33 cellular contexts compared by ENCODE assay signal in genomic region chr19:10026744-10027143, GRCh38. TPM values are rescaled to one million over a fixed set of nuclear protein-coding genes. Genes with fewer than 3 reads are reported as not detected.
"Had no signal": no experiment of that assay in that cellular context is flagged by ENCODE, and none has a peak within 500 bp of the region (broad histone marks: within the 10 kb centered on the region; RNA-seq: fewer than 3 reads in every experiment).

No MANE protein-coding gene starts in this region.

- H3K4me3 ChIP-seq: cardiac muscle cell, SJCRH30 had no signal

- H3K9me3 ChIP-seq: ascending aorta, SJCRH30 had no signal

- H3K36me3 Mint-ChIP-seq: activated CD8-positive, alpha-beta memory T cell treated with anti-CD3 and anti-CD28 coated beads, Interleukin-2, amount 10 ng/mL, durations not matched to agents 7 days and 5 days; activated naive CD8-positive, alpha-beta T cell treated with anti-CD3 and anti-CD28 coated beads for 36 hours had no signal

- H3K27ac Mint-ChIP-seq: activated CD4-positive, alpha-beta memory T cell treated with anti-CD3 and anti-CD28 coated beads, Interleukin-2, amount 10 ng/mL, durations not matched to agents 7 days and 5 days; activated CD8-positive, alpha-beta memory T cell treated with anti-CD3 and anti-CD28 coated beads, Interleukin-2, amount 10 ng/mL, durations not matched to agents 7 days and 5 days; activated naive CD8-positive, alpha-beta T cell treated with anti-CD3 and anti-CD28 coated beads for 36 hours had no signal

- H3K4me3 Mint-ChIP-seq: activated CD4-positive, alpha-beta memory T cell treated with anti-CD3 and anti-CD28 coated beads, Interleukin-2, amount 10 ng/mL, durations not matched to agents 7 days and 5 days; activated CD8-positive, alpha-beta memory T cell treated with anti-CD3 and anti-CD28 coated beads, Interleukin-2, amount 10 ng/mL, durations not matched to agents 7 days and 5 days; activated naive CD8-positive, alpha-beta T cell treated with anti-CD3 and anti-CD28 coated beads for 36 hours; central memory CD8-positive, alpha-beta T cell had no signal

- DNase-seq: activated CD4-positive, alpha-beta memory T cell treated with anti-CD3 and anti-CD28 coated beads, Interleukin-2, amount 10 ng/mL, durations not matched to agents 7 days and 5 days; activated CD4-positive, alpha-beta T cell treated with anti-CD3 and anti-CD28 coated beads for 1 hour; activated CD4-positive, alpha-beta T cell treated with anti-CD3 and anti-CD28 coated beads for 48 hours; activated CD4-positive, CD25-positive, alpha-beta regulatory T cell; activated CD8-positive, alpha-beta memory T cell treated with anti-CD3 and anti-CD28 coated beads for 24 hours; activated CD8-positive, alpha-beta memory T cell treated with anti-CD3 and anti-CD28 coated beads, Interleukin-2, amount 10 ng/mL, durations not matched to agents 7 days and 5 days; activated CD8-positive, alpha-beta memory T cell treated with anti-CD3 and anti-CD28 coated beads, Interleukin-2, amount 50 U/mL, for 48 hours; activated effector memory CD4-positive, alpha-beta T cell treated with anti-CD3 and anti-CD28 coated beads, Interleukin-2, amount 50 U/mL, for 16 hours; activated naive CD4-positive, alpha-beta T cell; activated naive CD4-positive, alpha-beta T cell treated with anti-CD3 and anti-CD28 coated beads, Interleukin-2, amount 50 U/mL, for 16 hours; activated naive CD8-positive, alpha-beta T cell treated with anti-CD3 and anti-CD28 coated beads for 36 hours; activated T-cell treated with anti-CD3 and anti-CD28 coated beads, Interleukin-2, amount 50 U/mL, for 48 hours; amniotic stem cell; MM.1S; MV-4-11; NCI-H1092; NCI-H1694 treated with DMSO at 0.1 percent for 48 hours; NCI-H2029; NCI-H510A; NCI-H526; NCI-H748 treated with DMSO at 0.1 percent for 48 hours; NK-92 treated with Interleukin-12 subunit alpha and Interleukin-12 subunit beta, amount 100 ng/mL, for 24 hours; SHP77; T1000; WERI-Rb-1 had no signal

- H3K4me1 Mint-ChIP-seq: activated CD4-positive, alpha-beta memory T cell treated with anti-CD3 and anti-CD28 coated beads, Interleukin-2, amount 10 ng/mL, durations not matched to agents 7 days and 5 days; activated CD8-positive, alpha-beta memory T cell treated with anti-CD3 and anti-CD28 coated beads, Interleukin-2, amount 10 ng/mL, durations not matched to agents 7 days and 5 days had no signal

- H3K27ac ChIP-seq: ascending aorta, cardiac muscle cell, SJCRH30, SK-N-MC, WERI-Rb-1 had no signal

- H3K27me3 ChIP-seq: SJCRH30 had no signal

- H3K36me3 ChIP-seq: ascending aorta, cardiac muscle cell, SJCRH30, WERI-Rb-1 had no signal

- H3K9me3 Mint-ChIP-seq: activated CD4-positive, alpha-beta memory T cell treated with anti-CD3 and anti-CD28 coated beads, Interleukin-2, amount 10 ng/mL, durations not matched to agents 7 days and 5 days; activated naive CD8-positive, alpha-beta T cell treated with anti-CD3 and anti-CD28 coated beads for 36 hours; central memory CD8-positive, alpha-beta T cell had no signal

RNA-seq across cellular contexts. Expression of gene RDH8, which starts 13.5 kb away (rescaled TPM):
- total RNA-seq: activated CD4-positive, alpha-beta memory T cell treated with anti-CD3 and anti-CD28 coated beads, Interleukin-2, amount 10 ng/mL, durations not matched to agents 7 days and 5 days; activated CD8-positive, alpha-beta memory T cell treated with anti-CD3 and anti-CD28 coated beads, Interleukin-2, amount 10 ng/mL, durations not matched to agents 7 days and 5 days; activated naive CD8-positive, alpha-beta T cell treated with anti-CD3 and anti-CD28 coated beads for 36 hours; ascending aorta; cardiac muscle cell; chondrocyte; SJCRH30; T-helper 1 cell treated with Interleukin-12 subunit alpha and Interleukin-12 subunit beta and Interleukin-4 antibody, amounts not matched to agents 30 ng/mL and 1 ng/mL, for 36 hours; T-helper 2 cell treated with Interferon-gamma antibody and Interleukin-4, amounts not matched to agents 100 ng/mL and 5 ng/mL, for 36 hours had no signal
- polyA plus RNA-seq: cardiac muscle cell had no signal

RNA-seq across cellular contexts. Expression of gene COL5A3, which starts 16.4 kb away (rescaled TPM):
- total RNA-seq: cardiac muscle cell; SJCRH30; T-helper 2 cell treated with Interferon-gamma antibody and Interleukin-4, amounts not matched to agents 100 ng/mL and 5 ng/mL, for 36 hours had no signal

RNA-seq across cellular contexts. Expression of gene SHFL, which starts 59.4 kb away (rescaled TPM):
- total RNA-seq: SJCRH30 had no signal
